In genomic region chr6:73460044-73460443, GRCh38 we compare ENCODE assay signal across 1 cellular context.
A peak's percentile ranks its signal among the peaks of the same experiment; 100 is the strongest.
TF ChIP-seq lines count a peak whose summit lies in the region.

No MANE protein-coding gene starts in this region.

TF ChIP-seq in GM12878, 131 proteins besides CTCF, POLR2A, EP300 and RAD21:
- TF ChIP-seq MLLT1 (IDR thresholded peaks at IDR 0.05) = 0 out of 2 replicates have a peak, but pooled peaks have one; percentile 13
- TF ChIP-seq RBBP5 (conservative IDR thresholded peaks at IDR 0.05) = no peak
- no peak for TF ChIP-seq HCFC1 (IDR thresholded peaks at IDR 0.05; ENCODE audit: low read length)
- TF ChIP-seq ZNF217 (IDR thresholded peaks at IDR 0.05) = no peak
- TF ChIP-seq ATF2 (IDR thresholded peaks at IDR 0.05; ENCODE audit: low read length) = no peak
- TF ChIP-seq SMAD1 (IDR thresholded peaks at IDR 0.05; ENCODE audit: low read depth, partially characterized antibody) = no peak
- no peak for TF ChIP-seq BMI1 (IDR thresholded peaks at IDR 0.05; ENCODE audit: borderline replicate concordance)
- no peak for TF ChIP-seq STAT3 (IDR thresholded peaks at IDR 0.05; ENCODE audit: low read depth, low read length)
- no peak for TF ChIP-seq POLR2AphosphoS2 (IDR thresholded peaks at IDR 0.05; ENCODE audit: low read depth, low read length)
- 0 out of 2 replicates have a peak, but pooled peaks have one; percentile 4 for TF ChIP-seq JUNB (IDR thresholded peaks at IDR 0.05)
